ENCODE assay signal across 20 cellular contexts in the genomic region with DNA sequence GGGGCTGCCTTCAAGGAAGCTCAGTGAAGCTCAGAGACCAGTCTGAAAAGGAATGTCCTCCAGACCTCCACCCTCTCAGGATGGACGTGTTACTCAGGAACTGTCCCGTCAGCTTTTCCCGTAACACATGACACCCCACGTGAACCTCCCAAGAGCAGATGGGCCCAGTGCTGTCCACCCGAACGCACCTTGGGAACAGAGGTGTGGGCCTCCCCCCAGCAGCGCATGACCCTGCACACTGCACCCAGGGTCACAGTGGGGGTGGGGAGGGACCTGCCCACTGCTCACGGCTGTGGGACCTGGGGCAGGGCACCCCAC. TPM values are rescaled to one million over a fixed set of nuclear protein-coding genes. Genes with fewer than 3 reads are reported as not detected.
DNase-seq lines count a peak whose midpoint lies in the region; ATAC-seq, FAIRE-seq and TF ChIP-seq lines count a peak whose summit lies in the region.
"Had no signal": no experiment of that assay in that cellular context is flagged by ENCODE, and none has a peak within 500 bp of the region (broad histone marks: within the 10 kb centered on the region; RNA-seq: fewer than 3 reads in every experiment).

No MANE protein-coding gene starts in this region.

- no peak overlapping the region for H2BK5ac ChIP-seq in H9 (ENCODE audit: insufficient read length, low read length)

- H3K27ac ChIP-seq in K562 (ENCODE audit: extremely low read depth, low read depth, low read length) (no peak overlapping the region), liver (ENCODE audit: low read depth in 1 of 2, low read length in 2 of 2) (peak overlapping the region; percentile 75 to 94), stomach (peak overlapping the region; percentile 64 to 91 (median 87)), H9 (ENCODE audit: insufficient read length, low read depth, low read length) (no peak overlapping the region)
- H3K27ac ChIP-seq: 22Rv1, cardiac muscle cell, uterus had no signal

- DNase-seq in activated CD4-positive, alpha-beta T cell treated with anti-CD3 and anti-CD28 coated beads, Interleukin-2, amount 10 ng/mL, durations not matched to agents 7 days and 5 days, result no peak
- DNase-seq in activated CD4-positive, alpha-beta T cell treated with anti-CD3 and anti-CD28 coated beads, Interleukin-2, amount 50 U/mL, for 4 hours, result no peak
- no peak for DNase-seq in K562 (ENCODE audit: extremely low read depth in 1 of 4, low spot score in 3 of 4)
- no peak for DNase-seq in stomach
- DNase-seq in type B pancreatic cell (ENCODE audit: extremely low spot score, unreplicated experiment), result no peak
- DNase-seq in H9, result no peak
- DNase-seq in NCI-H128 (lab: John Stamatoyannopoulos, UW; ENCODE audit: unreplicated experiment), result no peak
- DNase-seq: activated CD4-positive, alpha-beta T cell treated with anti-CD3 and anti-CD28 coated beads for 1 hour; erythroblast; natural killer cell; NCI-H1092 treated with DMSO at 0.1 percent for 48 hours; NCI-H524; stimulated activated CD4-positive, alpha-beta T cell treated with anti-CD3 and anti-CD28 coated beads, Interleukin-4, amount 100 ng/mL, for 1 hour; SW 1271; uterus had no signal

- no peak overlapping the region; the same call in 1 of the 2 replicates for H3K14ac ChIP-seq in H9 (ENCODE audit: insufficient read depth, low read length)

- peak overlapping the region; percentile 36 for H3K27ac Mint-ChIP-seq in activated CD4-positive, alpha-beta T cell treated with anti-CD3 and anti-CD28 coated beads, Interleukin-2, amount 10 ng/mL, durations not matched to agents 7 days and 5 days
- H3K27ac Mint-ChIP-seq in type B pancreatic cell (no peak overlapping the region), H9 (no peak overlapping the region; a peak in 1 of 7 replicates)

- no peak overlapping the region for H4K8ac ChIP-seq in H9 (replicated peaks; ENCODE audit: insufficient read length, low read depth, low read length)

- peaks cover 49% of the 10 kb centered on the region for H4K20me1 ChIP-seq in K562 (replicated peaks; ENCODE audit: control insufficient read depth, insufficient read depth, low read length)
- H4K20me1 ChIP-seq in H9 (ENCODE audit: control insufficient read depth, insufficient read depth, insufficient read length), result peaks cover 2% of the 10 kb centered on the region

- TF ChIP-seq CTCF in K562 (IDR thresholded peaks at IDR 0.05 in 2 of 3, conservative IDR thresholded peaks at IDR 0.05 in 1 of 3; ENCODE audit: insufficient read depth in 2 of 3, low read depth in 1 of 3, low read length in 3 of 3) (no peak), liver (IDR thresholded peaks at IDR 0.05; ENCODE audit: low read depth, low read length, missing input control) (no peak), stomach (IDR thresholded peaks at IDR 0.05) (no peak), type B pancreatic cell (conservative IDR thresholded peaks at IDR 0.05) (no peak), H9 (conservative IDR thresholded peaks at IDR 0.05) (no peak)

- H3K9ac ChIP-seq in K562 (ENCODE audit: insufficient read depth in 1 of 2, low read depth in 2 of 2, low read length in 2 of 2), result no peak overlapping the region
- peak overlapping the region in 1 of 2 donors; percentile 68 for H3K9ac ChIP-seq in liver (ENCODE audit: low read depth in 1 of 2, low read length in 2 of 2)
- no peak overlapping the region for H3K9ac ChIP-seq in H9 (ENCODE audit: extremely low read depth, insufficient read length, low read length)

- intact Hi-C loops in K562 (cut with micrococcal nuclease), result no loop called here
- intact Hi-C loops in stomach (cut with DNase I; ENCODE audit: low total_unique reads), result no loop called here

- H3K4me3 ChIP-seq in K562 (no peak overlapping the region), liver (ENCODE audit: low read depth in 1 of 3, low read length in 3 of 3) (peak overlapping the region in 1 of 3 donors; percentile 14), stomach (no peak overlapping the region)
- H3K4me3 ChIP-seq: cardiac muscle cell, skin epidermis, uterus had no signal

- H3K4me1 Mint-ChIP-seq in activated CD4-positive, alpha-beta T cell treated with anti-CD3 and anti-CD28 coated beads, Interleukin-2, amount 10 ng/mL, durations not matched to agents 7 days and 5 days, result peaks cover 19% of the 10 kb centered on the region
- peaks cover 22% of the 10 kb centered on the region for H3K4me1 Mint-ChIP-seq in type B pancreatic cell (ENCODE audit: unreplicated experiment)
- peaks cover 15 to 49% of the 10 kb centered on the region in 2 experiments for H3K4me1 Mint-ChIP-seq in H9
- H3K4me1 Mint-ChIP-seq: natural killer cell had no signal

- no peak for ATAC-seq in K562
- ATAC-seq: natural killer cell had no signal

- H3K4me2 ChIP-seq in K562 (ENCODE audit: insufficient read depth, low read length), result no peak overlapping the region
- no peak overlapping the region for H3K4me2 ChIP-seq in H9 (ENCODE audit: insufficient read depth, insufficient read length, low read length)

- no peak overlapping the region for H4K91ac ChIP-seq in H9 (ENCODE audit: insufficient read length, low read depth, low read length)

- H2BK12ac ChIP-seq in H9 (ENCODE audit: insufficient read length, low read depth, low read length), result no peak overlapping the region

- TF ChIP-seq RAD21 in K562 (CRISPR knock-in tag; conservative IDR thresholded peaks at IDR 0.05 in 1 of 2, IDR thresholded peaks at IDR 0.05 in 1 of 2), result no peak
- TF ChIP-seq RAD21 in liver (IDR thresholded peaks at IDR 0.05), result no peak

- TF ChIP-seq EP300 in K562 (IDR thresholded peaks at IDR 0.05; ENCODE audit: low read length) (no peak), stomach (IDR thresholded peaks at IDR 0.05) (no peak)

- no peaks in the 10 kb centered on the region for H3K9me3 Mint-ChIP-seq in activated CD4-positive, alpha-beta T cell treated with anti-CD3 and anti-CD28 coated beads, Interleukin-2, amount 10 ng/mL, durations not matched to agents 7 days and 5 days
- H3K9me3 Mint-ChIP-seq in type B pancreatic cell (no peaks in the 10 kb centered on the region), H9 (no peaks in the 10 kb centered on the region)
- H3K9me3 Mint-ChIP-seq: natural killer cell; stimulated activated naive CD8-positive, alpha-beta T cell treated with anti-CD3 and anti-CD28 coated beads, Interleukin-15, Interleukin-2, amounts not matched to agents 100 ng/mL and 50 ng/mL, for 24 hours had no signal

- H2BK15ac ChIP-seq in H9 (ENCODE audit: low read depth, low read length), result no peak overlapping the region

- no peaks in the 10 kb centered on the region for H3K27me3 Mint-ChIP-seq in activated CD4-positive, alpha-beta T cell treated with anti-CD3 and anti-CD28 coated beads, Interleukin-2, amount 10 ng/mL, durations not matched to agents 7 days and 5 days
- H3K27me3 Mint-ChIP-seq in type B pancreatic cell (no peaks in the 10 kb centered on the region), H9 (ENCODE audit: low read depth) (no peaks in the 10 kb centered on the region; the same call in 1 of the 2 replicates)
- H3K27me3 Mint-ChIP-seq: stimulated activated naive CD8-positive, alpha-beta T cell treated with anti-CD3 and anti-CD28 coated beads, Interleukin-15, Interleukin-2, amounts not matched to agents 100 ng/mL and 50 ng/mL, for 24 hours had no signal

- in situ Hi-C loops in K562 (cut with MboI), result no loop called here

- no peak overlapping the region for H2BK120ac ChIP-seq in H9 (ENCODE audit: low read depth, low read length, poor library complexity, severe bottlenecking)

- H3K36me3 Mint-ChIP-seq in activated CD4-positive, alpha-beta T cell treated with anti-CD3 and anti-CD28 coated beads, Interleukin-2, amount 10 ng/mL, durations not matched to agents 7 days and 5 days (ENCODE audit: low read depth), result peaks cover 22% of the 10 kb centered on the region
- H3K36me3 Mint-ChIP-seq in type B pancreatic cell (no peaks in the 10 kb centered on the region), H9 (ENCODE audit: insufficient read depth in 1 of 3, low read depth in 3 of 3) (peaks cover 23 to 70% (median 41%) of the 10 kb centered on the region in 3 experiments)
- H3K36me3 Mint-ChIP-seq: natural killer cell had no signal

- H2AFZ ChIP-seq in K562 (ENCODE audit: low read depth, low read length) (no peak overlapping the region), H9 (ENCODE audit: low read length) (no peak overlapping the region)

- CTCF ChIA-PET in activated CD4-positive, alpha-beta T cell treated with anti-CD3 and anti-CD28 coated beads, Interleukin-2, amount 10 ng/mL, durations not matched to agents 7 days and 5 days (lab: Charles Lee), result interaction anchor here (1.3 to 2.7 kb wide), 3 partner anchors 10 to 68 kb away, joined by 3 to 16 read pairs (median 9); no protein-coding TSS in a partner anchor
- CTCF ChIA-PET in K562 (lab: Yijun Ruan, JAX; ENCODE audit: low intra/inter-chr PET ratio), result no interaction called here

- H3K27me3 ChIP-seq in K562 (ENCODE audit: control insufficient read depth in 2 of 2, insufficient read depth in 2 of 2, low read length in 2 of 2) (no peaks in the 10 kb centered on the region), liver (ENCODE audit: control insufficient read depth in 4 of 4, insufficient read depth in 4 of 4, low read length in 3 of 4) (no peaks in the 10 kb centered on the region), stomach (no peaks in the 10 kb centered on the region), H9 (ENCODE audit: insufficient read depth, low read length) (no peaks in the 10 kb centered on the region)
- H3K27me3 ChIP-seq: cardiac muscle cell, uterus had no signal

- H3K56ac ChIP-seq in H9 (ENCODE audit: insufficient read length, low read depth, low read length), result no peak overlapping the region

- no peak overlapping the region for H4K5ac ChIP-seq in H9 (ENCODE audit: insufficient read length, low read depth, low read length)

- H3K18ac ChIP-seq in H9 (ENCODE audit: insufficient read length, low read depth, low read length), result no peak overlapping the region

- peaks cover 96% of the 10 kb centered on the region for H3K36me3 ChIP-seq in K562 (ENCODE audit: control insufficient read depth, insufficient read depth, low read length)
- H3K36me3 ChIP-seq in liver (ENCODE audit: control insufficient read depth in 4 of 4, insufficient read depth in 3 of 4, low read depth in 1 of 4, low read length in 3 of 4), result peaks cover 0 to 2% (median 0%) of the 10 kb centered on the region in 4 donors
- peaks cover 11 to 50% (median 12%) of the 10 kb centered on the region in 4 donors for H3K36me3 ChIP-seq in stomach
- H3K36me3 ChIP-seq: cardiac muscle cell, uterus had no signal

- FAIRE-seq in K562 (lab: Jason Lieb, UNC), result no peak

- H3K79me2 ChIP-seq in K562 (ENCODE audit: control insufficient read depth, insufficient read depth, low read length) (peaks cover 97% of the 10 kb centered on the region), H9 (ENCODE audit: insufficient read depth, low read length) (no peaks in the 10 kb centered on the region; the same call in 1 of the 2 replicates)

- no peak overlapping the region for H3K4ac ChIP-seq in H9 (ENCODE audit: low read depth, low read length)

- H2AK5ac ChIP-seq in H9 (ENCODE audit: insufficient read length, low read length), result no peak overlapping the region

- H3K9me3 ChIP-seq in K562 (replicated peaks; ENCODE audit: control insufficient read depth, insufficient read depth, low read depth, low read length), result no peaks in the 10 kb centered on the region
- H3K9me3 ChIP-seq in liver (ENCODE audit: control insufficient read depth in 4 of 4, low read length in 3 of 4), result no peaks in the 10 kb centered on the region
- no peaks in the 10 kb centered on the region for H3K9me3 ChIP-seq in stomach
- H3K9me3 ChIP-seq in H9 (ENCODE audit: control insufficient read depth, low read depth, low read length), result no peaks in the 10 kb centered on the region
- H3K9me3 ChIP-seq: uterus had no signal

- WGBS in K562 (ENCODE audit: insufficient coverage, low coverage, missing lambda C conversion rate), result 94% methylated on average over 8 of the region's 8 CpGs
- WGBS in liver, result 35% methylated on average over 8 of the region's 8 CpGs
- WGBS in stomach, 5 donors, result 41 to 61% (median 52%) methylated on average over 8 of the region's 8 CpGs
- no CpG with 5 or more reads among the region's 8 CpGs for WGBS in H9 (ENCODE audit: extremely low coverage, insufficient read length, low lambda C conversion rate)

- H2BK20ac ChIP-seq in H9 (ENCODE audit: low read depth, low read length, poor library complexity, severe bottlenecking), result no peak overlapping the region

- H3K79me1 ChIP-seq in H9 (ENCODE audit: insufficient read depth, low read depth, low read length, poor library complexity, severe bottlenecking), result peaks cover 4% of the 10 kb centered on the region

- no peak overlapping the region for H3K23ac ChIP-seq in H9 (ENCODE audit: insufficient read length, low read depth, low read length)

- H3T11ph ChIP-seq in H9 (ENCODE audit: low read length), result no peak overlapping the region

- H3K23me2 ChIP-seq in H9 (ENCODE audit: insufficient read length, low read depth, low read length, poor library complexity, severe bottlenecking), result no peaks in the 10 kb centered on the region

- TF ChIP-seq POLR2A in K562 (conservative IDR thresholded peaks at IDR 0.05) (no peak), stomach (IDR thresholded peaks at IDR 0.05) (no peak)

- BruUV-seq in K562 (replicated peaks; lab: Mats Ljungman, UMichigan), result no TSS peak

- peaks cover 2 to 79% of the 10 kb centered on the region in 2 experiments; a peak in 4 of 5 replicates for H3K4me1 ChIP-seq in K562 (replicated peaks in 1 of 2; ENCODE audit: control insufficient read depth in 2 of 2, insufficient read depth in 2 of 2, low read length in 2 of 2)
- peaks cover 21 to 91% (median 79%) of the 10 kb centered on the region in 4 donors for H3K4me1 ChIP-seq in liver (ENCODE audit: control insufficient read depth in 4 of 4, insufficient read depth in 4 of 4, low read length in 3 of 4)
- H3K4me1 ChIP-seq in stomach, result peaks cover 57 to 96% (median 74%) of the 10 kb centered on the region in 4 donors
- H3K4me1 ChIP-seq in H9 (ENCODE audit: insufficient read depth, low read length), result no peaks in the 10 kb centered on the region; the same call in 1 of the 2 replicates
- H3K4me1 ChIP-seq: uterus had no signal

- H3K9me1 ChIP-seq in K562 (ENCODE audit: control insufficient read depth, insufficient read depth, low read length), result peaks cover 8% of the 10 kb centered on the region

- H3K4me3 Mint-ChIP-seq in activated CD4-positive, alpha-beta T cell treated with anti-CD3 and anti-CD28 coated beads, Interleukin-2, amount 10 ng/mL, durations not matched to agents 7 days and 5 days, result no peak overlapping the region
- H3K4me3 Mint-ChIP-seq in type B pancreatic cell (no peak overlapping the region), H9 (no peak overlapping the region)
- H3K4me3 Mint-ChIP-seq: natural killer cell; stimulated activated naive CD8-positive, alpha-beta T cell treated with anti-CD3 and anti-CD28 coated beads, Interleukin-15, Interleukin-2, amounts not matched to agents 100 ng/mL and 50 ng/mL, for 24 hours had no signal

- POLR2A ChIA-PET in activated CD4-positive, alpha-beta T cell treated with anti-CD3 and anti-CD28 coated beads, Interleukin-2, amount 10 ng/mL, durations not matched to agents 7 days and 5 days (lab: Charles Lee), result interaction anchor here (0.6 kb wide), 1 partner anchor 24 kb away, joined by 3 read pairs; no protein-coding TSS in a partner anchor
- POLR2A ChIA-PET in K562 (lab: Yijun Ruan, JAX), result interaction anchor here (0.6 to 2.2 kb wide), 5 partner anchors 8 to 301 kb away, joined by 3 to 12 read pairs (median 4); no protein-coding TSS in a partner anchor

RNA-seq across cellular contexts. Expression of a gene that starts 21.9 kb away (rescaled TPM):
- total RNA-seq in activated CD4-positive, alpha-beta T cell treated with anti-CD3 and anti-CD28 coated beads, Interleukin-2, amount 10 ng/mL, durations not matched to agents 7 days and 5 days, result 10 to 100 TPM; 73.1 to 77.1 TPM
- total RNA-seq in K562 (2011; cell fraction: chromatin; rRNA removed; ENCODE audit: low replicate concordance), result 56.8 and 152 TPM in 2 replicates
- 157 and 188 TPM in 2 replicates for total RNA-seq in K562 (2011; cell fraction: nucleolus; rRNA removed)
- 147 and 156 TPM in 2 replicates for total RNA-seq in K562 (2011; cell fraction: nucleoplasm; rRNA removed)
- 60.8 and 75.7 TPM in 2 replicates for total RNA-seq in K562 (2014; rRNA removed)
- total RNA-seq in K562 (2014; rRNA removed; fragmentation: Illumina TruSeq; extraction: Trizol), result 16.9 and 18.6 TPM in 2 replicates
- total RNA-seq in K562 (2015; rRNA removed; fragmentation: Illumina TruSeq; extraction: Trizol), result 18.2 and 21.2 TPM in 2 replicates
- total RNA-seq in K562 (2021), result 187 and 220 TPM in 2 replicates
- polyA plus RNA-seq in K562 (2011; rRNA removed), result 14.2 and 19.4 TPM in 2 replicates
- 25.5 and 34.2 TPM in 2 replicates for polyA plus RNA-seq in K562 (2011; cell fraction: cytosol; rRNA removed)
- 35.3 and 43.3 TPM in 2 replicates for polyA plus RNA-seq in K562 (2011; cell fraction: nucleus; rRNA removed)
- 65.7 and 239 TPM in 2 replicates for polyA plus RNA-seq in K562 (2012)
- 97.4 and 161 TPM in 2 replicates for polyA plus RNA-seq in K562 (2014; fragmentation: Illumina TruSeq; extraction: Trizol)
- polyA plus RNA-seq in K562 (2014; fragmentation: Nextera tagmentation; extraction: Ambion mirVana), result 1 to 10 TPM; 1.9 to 4.9 TPM
- polyA plus RNA-seq in K562 (2014; rRNA removed), result 78.0 and 83.8 TPM in 2 replicates
- 11.7 and 15.5 TPM in 2 replicates for polyA minus RNA-seq in K562 (2011; rRNA and poly(A)+ RNA removed)
- polyA minus RNA-seq in K562 (2011; cell fraction: cytosol; rRNA and poly(A)+ RNA removed), result 39.4 and 72.3 TPM in 2 replicates
- polyA minus RNA-seq in K562 (2011; cell fraction: nucleus; rRNA and poly(A)+ RNA removed), result 18.2 and 21.2 TPM in 2 replicates
- 10 to 100 TPM in 1 of 2 donors, 1 to 10 TPM in 1; 7.9 to 66.0 TPM for total RNA-seq in liver
- 10 to 100 TPM in 1 of 2 donors, 1 to 10 TPM in 1; 4.5 to 13.3 TPM for polyA plus RNA-seq in liver
- total RNA-seq in stomach, result 10 to 100 TPM in 3 of 5 donors, 1 to 10 TPM in 2; 1.4 to 24.1 (median 11.0) TPM
- polyA plus RNA-seq in stomach, result 10 to 100 TPM in 1 of 3 donors, 1 to 10 TPM in 2; 3.5 to 74.8 (median 9.0) TPM
- total RNA-seq in type B pancreatic cell (ENCODE audit: low replicate concordance), result 40.4 and 51.2 TPM in 2 replicates
- total RNA-seq in H9 (2021), result 217 TPM in 2 replicates

Comparison
In these comparisons a context has a peak if more than half of its experiments do, and no peak if none do; other contexts are left out.
1. H3K27ac ChIP-seq: peak in liver (2 of 2) and stomach (5 of 5); none in K562 (single experiment) and H9 (single experiment).